In genomic region chr3:29282431-29283296, GRCh38 we compare ENCODE assay signal across 10 cellular contexts. TPM values are rescaled to one million over a fixed set of nuclear protein-coding genes. Genes with fewer than 3 reads are reported as not detected.
DNase-seq lines count a peak whose midpoint lies in the region; ATAC-seq and TF ChIP-seq lines count a peak whose summit lies in the region.
"Had no signal": no experiment of that assay in that cellular context is flagged by ENCODE, and none has a peak within 500 bp of the region (broad histone marks: within the 10 kb centered on the region; RNA-seq: fewer than 3 reads in every experiment).

No MANE protein-coding gene starts in this region.

- H3K9me3 ChIP-seq in SK-N-MC (ENCODE audit: low read depth, low read length) = no peaks in the 10 kb centered on the region
- H3K9me3 ChIP-seq in skeletal muscle satellite cell (replicated peaks; ENCODE audit: low read length) = no peaks in the 10 kb centered on the region

- H3K36me3 ChIP-seq in SK-N-MC (ENCODE audit: insufficient read depth, low read length) = no peaks in the 10 kb centered on the region
- H3K36me3 ChIP-seq in skeletal muscle satellite cell (ENCODE audit: insufficient read depth, low read length) = no peaks in the 10 kb centered on the region

- peaks cover 25% of the 10 kb centered on the region for H3K4me1 ChIP-seq in skeletal muscle satellite cell (ENCODE audit: control insufficient read depth, insufficient read depth, low read length)

- DNase-seq in SK-N-MC (ENCODE audit: low read depth, low spot score) (no peak), foreskin fibroblast (peak; percentile 44 to 61), D341Med (ENCODE audit: low spot score) (no peak)
- DNase-seq in activated CD8-positive, alpha-beta memory T cell treated with anti-CD3 and anti-CD28 coated beads, Interleukin-2, amount 50 U/mL, for 48 hours = no peak
- DNase-seq: NCI-H82; stimulated activated CD4-positive, alpha-beta T cell treated with anti-CD3 and anti-CD28 coated beads, Interleukin-1b, Interleukin-23, amount 100 ng/mL, for 48 hours had no signal

- H3K27ac ChIP-seq in SK-N-MC = peak overlapping the region; percentile 36; the same call in 1 of the 2 replicates

- H3K9ac ChIP-seq in SK-N-MC (ENCODE audit: insufficient read length) (peak overlapping the region; percentile 72), skeletal muscle satellite cell (ENCODE audit: low read depth, low read length) (peak overlapping the region; percentile 88)

- H3K4me3 ChIP-seq in SK-N-MC = peak overlapping the region; percentile 74
- peak overlapping the region; percentile 71 to 91 for H3K4me3 ChIP-seq in foreskin fibroblast (ENCODE audit: low read depth in 1 of 2, low read length in 2 of 2)
- peak overlapping the region; percentile 86 for H3K4me3 ChIP-seq in skeletal muscle satellite cell (ENCODE audit: low read length)

- ATAC-seq in GM18861 (IDR thresholded peaks at IDR 0.05; ENCODE audit: unreplicated experiment) = peak; percentile 2
- no peak for ATAC-seq in GM19395 (IDR thresholded peaks at IDR 0.05; ENCODE audit: unreplicated experiment)
- ATAC-seq in GM21423 (IDR thresholded peaks at IDR 0.05; ENCODE audit: unreplicated experiment) = no peak

- TF ChIP-seq CTCF in foreskin fibroblast (IDR thresholded peaks at IDR 0.05; ENCODE audit: low read depth, low read length) = no peak

- H3K4me2 ChIP-seq in skeletal muscle satellite cell (ENCODE audit: low read length) = peak overlapping the region; percentile 83

- H3K27me3 ChIP-seq in skeletal muscle satellite cell (ENCODE audit: control insufficient read depth, insufficient read depth, low read length) = no peaks in the 10 kb centered on the region

RNA-seq across cellular contexts. Expression of gene RBMS3, which starts 1.8 kb away (rescaled TPM):
- 24.5 and 25.6 TPM in 2 replicates for total RNA-seq in skeletal muscle satellite cell (2012; rRNA removed)

Comparison
In these comparisons a context has a peak if more than half of its experiments do, and no peak if none do; other contexts are left out.
1. DNase-seq: peak in foreskin fibroblast (2 of 2); none in SK-N-MC (single experiment), activated CD8-positive, alpha-beta memory T cell treated with anti-CD3 and anti-CD28 coated beads, Interleukin-2, amount 50 U/mL, for 48 hours (single experiment) and D341Med (single experiment).
2. Peak in every context shown above with its lines, with median percentiles within 50 percentile points of each other: H3K4me3 ChIP-seq.